Comparison of ENCODE assay signal across 8 cellular contexts in genomic region chr15:44726136-44726535, GRCh38. TPM values are rescaled to one million over a fixed set of nuclear protein-coding genes. Genes with fewer than 3 reads are reported as not detected.
DNase-seq lines count a peak whose midpoint lies in the region; ATAC-seq and TF ChIP-seq lines count a peak whose summit lies in the region.

No MANE protein-coding gene starts in this region.

- peak overlapping the region; percentile 98 to 99 for H3K27ac ChIP-seq in liver (ENCODE audit: low read depth in 1 of 2, low read length in 2 of 2)
- peak overlapping the region in 1 of 2 donors; percentile 23 for H3K27ac ChIP-seq in aorta (ENCODE audit: low read depth in 1 of 2, low read length in 2 of 2)

- no peaks in the 10 kb centered on the region for H3K9me3 ChIP-seq in liver (ENCODE audit: control insufficient read depth in 4 of 4, low read length in 3 of 4)
- H3K9me3 ChIP-seq in aorta (ENCODE audit: control insufficient read depth, low read length) = no peaks in the 10 kb centered on the region

- CTCF ChIA-PET in activated naive CD4-positive, alpha-beta T cell treated with anti-CD3 and anti-CD28 coated beads, Interleukin-2, amount 10 ng/mL, durations not matched to agents 7 days and 5 days (lab: Charles Lee) = interaction anchor here (0.8 to 16.0 kb wide), 4 partner anchors 10 to 62 kb away, joined by 3 to 282 read pairs (median 61); partner anchors contain the start of genes B2M, PATL2, SPG11 and TRIM69

- ATAC-seq in aorta (ENCODE audit: low FRiP score) = no peak

- H3K36me3 Mint-ChIP-seq in activated naive CD4-positive, alpha-beta T cell treated with anti-CD3 and anti-CD28 coated beads, Interleukin-2, amount 10 ng/mL, durations not matched to agents 7 days and 5 days = peaks cover 9% of the 10 kb centered on the region
- H3K36me3 Mint-ChIP-seq in activated naive CD8-positive, alpha-beta T cell treated with anti-CD3 and anti-CD28 coated beads for 36 hours = peaks cover 43% of the 10 kb centered on the region
- H3K36me3 Mint-ChIP-seq in type B pancreatic cell = peaks cover under 1% of the 10 kb centered on the region

- no peak for TF ChIP-seq RAD21 in liver (IDR thresholded peaks at IDR 0.05)

- no peaks in the 10 kb centered on the region for H3K27me3 Mint-ChIP-seq in activated naive CD4-positive, alpha-beta T cell treated with anti-CD3 and anti-CD28 coated beads, Interleukin-2, amount 10 ng/mL, durations not matched to agents 7 days and 5 days
- H3K27me3 Mint-ChIP-seq in activated naive CD8-positive, alpha-beta T cell treated with anti-CD3 and anti-CD28 coated beads for 36 hours = no peaks in the 10 kb centered on the region
- no peaks in the 10 kb centered on the region for H3K27me3 Mint-ChIP-seq in type B pancreatic cell

- TF ChIP-seq CTCF in liver (IDR thresholded peaks at IDR 0.05; ENCODE audit: low read depth, low read length, missing input control) (no peak), type B pancreatic cell (conservative IDR thresholded peaks at IDR 0.05) (no peak)

- H3K4me1 ChIP-seq in liver (ENCODE audit: control insufficient read depth in 4 of 4, insufficient read depth in 4 of 4, low read length in 3 of 4) (peaks cover 0 to 7% (median under 1%) of the 10 kb centered on the region in 4 donors), aorta (ENCODE audit: control insufficient read depth in 1 of 2, insufficient read depth in 2 of 2, low read length in 2 of 2) (peaks cover 0 to 1% of the 10 kb centered on the region in 2 donors)

- no peaks in the 10 kb centered on the region for H3K9me3 Mint-ChIP-seq in activated naive CD4-positive, alpha-beta T cell treated with anti-CD3 and anti-CD28 coated beads, Interleukin-2, amount 10 ng/mL, durations not matched to agents 7 days and 5 days
- H3K9me3 Mint-ChIP-seq in activated naive CD8-positive, alpha-beta T cell treated with anti-CD3 and anti-CD28 coated beads for 36 hours = no peaks in the 10 kb centered on the region
- no peaks in the 10 kb centered on the region for H3K9me3 Mint-ChIP-seq in type B pancreatic cell

- H3K27me3 ChIP-seq in liver (ENCODE audit: control insufficient read depth in 4 of 4, insufficient read depth in 4 of 4, low read length in 3 of 4) (no peaks in the 10 kb centered on the region), aorta (ENCODE audit: control insufficient read depth in 1 of 2, insufficient read depth in 2 of 2, low read length in 1 of 2) (no peaks in the 10 kb centered on the region)

- peak overlapping the region; percentile 93 for H3K4me3 Mint-ChIP-seq in activated naive CD4-positive, alpha-beta T cell treated with anti-CD3 and anti-CD28 coated beads, Interleukin-2, amount 10 ng/mL, durations not matched to agents 7 days and 5 days
- peak overlapping the region; percentile 94 for H3K4me3 Mint-ChIP-seq in activated naive CD8-positive, alpha-beta T cell treated with anti-CD3 and anti-CD28 coated beads for 36 hours
- no peak overlapping the region for H3K4me3 Mint-ChIP-seq in type B pancreatic cell

- H3K27ac Mint-ChIP-seq in activated naive CD4-positive, alpha-beta T cell treated with anti-CD3 and anti-CD28 coated beads, Interleukin-2, amount 10 ng/mL, durations not matched to agents 7 days and 5 days = peak overlapping the region; percentile 99
- peak overlapping the region; percentile 100 for H3K27ac Mint-ChIP-seq in activated naive CD8-positive, alpha-beta T cell treated with anti-CD3 and anti-CD28 coated beads for 36 hours
- H3K27ac Mint-ChIP-seq in type B pancreatic cell = peak overlapping the region; percentile 65

- H3K4me3 ChIP-seq in liver (ENCODE audit: low read depth in 1 of 3, low read length in 3 of 3) (no peak overlapping the region), aorta (ENCODE audit: low read length in 2 of 2) (no peak overlapping the region)

- H3K9ac ChIP-seq in liver (ENCODE audit: low read depth in 1 of 2, low read length in 2 of 2) = peak overlapping the region in 1 of 2 donors; percentile 21

- H3K4me1 Mint-ChIP-seq in activated naive CD4-positive, alpha-beta T cell treated with anti-CD3 and anti-CD28 coated beads, Interleukin-2, amount 10 ng/mL, durations not matched to agents 7 days and 5 days = peaks cover 78% of the 10 kb centered on the region
- H3K4me1 Mint-ChIP-seq in activated naive CD8-positive, alpha-beta T cell treated with anti-CD3 and anti-CD28 coated beads for 36 hours = peaks cover 59% of the 10 kb centered on the region
- H3K4me1 Mint-ChIP-seq in type B pancreatic cell (ENCODE audit: unreplicated experiment) = no peaks in the 10 kb centered on the region

- intact Hi-C loops in aorta (cut with DNase I) = loop anchor here (5.0 kb wide), 2 partner anchors 189 to 439 kb away; partner anchors contain the start of genes EIF3J (in 1 of the 2) and GOLM2 (in 1 of the 2)

- H3K36me3 ChIP-seq in liver (ENCODE audit: control insufficient read depth in 4 of 4, insufficient read depth in 3 of 4, low read depth in 1 of 4, low read length in 3 of 4) (no peaks in the 10 kb centered on the region), aorta (ENCODE audit: control insufficient read depth in 1 of 2, insufficient read depth in 2 of 2, low read length in 1 of 2) (no peaks in the 10 kb centered on the region)

- DNase-seq in activated naive CD4-positive, alpha-beta T cell treated with anti-CD3 and anti-CD28 coated beads, Interleukin-2, amount 10 ng/mL, durations not matched to agents 7 days and 5 days = peak; percentile 49
- DNase-seq in activated naive CD4-positive, alpha-beta T cell treated with Interleukin-2 at 50 U/mL for 16 hours = no peak
- no peak for DNase-seq in activated naive CD8-positive, alpha-beta T cell treated with anti-CD3 and anti-CD28 coated beads for 36 hours
- DNase-seq in type B pancreatic cell (ENCODE audit: extremely low spot score, unreplicated experiment) (no peak), NCI-H2171 (lab: John Stamatoyannopoulos, UW) (no peak), aorta (no peak), OCI-M2 (lab: John Stamatoyannopoulos, UW; ENCODE audit: unreplicated experiment) (no peak)

- 74% methylated on average over 7 of the region's 7 CpGs for WGBS in liver
- WGBS in aorta, 2 donors = 83 to 86% methylated on average over 7 of the region's 7 CpGs

TF ChIP-seq in liver, 16 proteins besides CTCF, POLR2A, EP300 and RAD21 (continues in another document):
- TF ChIP-seq YY1 (IDR thresholded peaks at IDR 0.05) (no peak), RXRA (IDR thresholded peaks at IDR 0.05) (no peak), FOXA2 (IDR thresholded peaks at IDR 0.05) (no peak), MAX (IDR thresholded peaks at IDR 0.05) (no peak), EGR1 (IDR thresholded peaks at IDR 0.05; ENCODE audit: low read depth in 2 of 2) (no peak), HNF4G (IDR thresholded peaks at IDR 0.05) (no peak)
- TF ChIP-seq, protein P1, sequence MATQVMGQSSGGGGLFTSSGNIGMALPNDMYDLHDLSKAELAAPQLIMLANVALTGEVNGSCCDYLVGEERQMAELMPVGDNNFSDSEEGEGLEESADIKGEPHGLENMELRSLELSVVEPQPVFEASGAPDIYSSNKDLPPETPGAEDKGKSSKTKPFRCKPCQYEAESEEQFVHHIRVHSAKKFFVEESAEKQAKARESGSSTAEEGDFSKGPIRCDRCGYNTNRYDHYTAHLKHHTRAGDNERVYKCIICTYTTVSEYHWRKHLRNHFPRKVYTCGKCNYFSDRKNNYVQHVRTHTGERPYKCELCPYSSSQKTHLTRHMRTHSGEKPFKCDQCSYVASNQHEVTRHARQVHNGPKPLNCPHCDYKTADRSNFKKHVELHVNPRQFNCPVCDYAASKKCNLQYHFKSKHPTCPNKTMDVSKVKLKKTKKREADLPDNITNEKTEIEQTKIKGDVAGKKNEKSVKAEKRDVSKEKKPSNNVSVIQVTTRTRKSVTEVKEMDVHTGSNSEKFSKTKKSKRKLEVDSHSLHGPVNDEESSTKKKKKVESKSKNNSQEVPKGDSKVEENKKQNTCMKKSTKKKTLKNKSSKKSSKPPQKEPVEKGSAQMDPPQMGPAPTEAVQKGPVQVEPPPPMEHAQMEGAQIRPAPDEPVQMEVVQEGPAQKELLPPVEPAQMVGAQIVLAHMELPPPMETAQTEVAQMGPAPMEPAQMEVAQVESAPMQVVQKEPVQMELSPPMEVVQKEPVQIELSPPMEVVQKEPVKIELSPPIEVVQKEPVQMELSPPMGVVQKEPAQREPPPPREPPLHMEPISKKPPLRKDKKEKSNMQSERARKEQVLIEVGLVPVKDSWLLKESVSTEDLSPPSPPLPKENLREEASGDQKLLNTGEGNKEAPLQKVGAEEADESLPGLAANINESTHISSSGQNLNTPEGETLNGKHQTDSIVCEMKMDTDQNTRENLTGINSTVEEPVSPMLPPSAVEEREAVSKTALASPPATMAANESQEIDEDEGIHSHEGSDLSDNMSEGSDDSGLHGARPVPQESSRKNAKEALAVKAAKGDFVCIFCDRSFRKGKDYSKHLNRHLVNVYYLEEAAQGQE (IDR thresholded peaks at IDR 0.05) = no peak

RNA-seq across cellular contexts. Expression of gene TRIM69, which starts 10.2 kb away (rescaled TPM):
- total RNA-seq in activated naive CD8-positive, alpha-beta T cell treated with anti-CD3 and anti-CD28 coated beads for 36 hours = 10 to 100 TPM; 70.6 to 71.0 TPM
- total RNA-seq in liver (1 to 10 TPM; 4.9 to 5.7 TPM), type B pancreatic cell (ENCODE audit: low replicate concordance) (24.9 and 30.9 TPM in 2 replicates), aorta (10 to 100 TPM; 16.3 to 28.6 TPM)
- polyA plus RNA-seq in liver (10 to 100 TPM in 1 of 2 donors, 1 to 10 TPM in 1; 3.6 to 10.0 TPM), aorta (10 to 100 TPM; 15.0 to 15.2 TPM)

RNA-seq across cellular contexts. Expression of gene B2M, which starts 14.8 kb away (rescaled TPM):
- 1,000 to 10,000 TPM; 3,772 to 3,785 TPM for total RNA-seq in activated naive CD8-positive, alpha-beta T cell treated with anti-CD3 and anti-CD28 coated beads for 36 hours
- total RNA-seq in liver = 1,000 to 10,000 TPM; 1,388 to 2,879 TPM
- 1,000 to 10,000 TPM; 3,021 to 3,787 TPM for polyA plus RNA-seq in liver
- total RNA-seq in type B pancreatic cell (ENCODE audit: low replicate concordance) = 400 and 519 TPM in 2 replicates
- total RNA-seq in aorta = 1,000 to 10,000 TPM; 2,130 to 2,403 TPM
- 1,000 to 10,000 TPM; 3,644 to 4,026 TPM for polyA plus RNA-seq in aorta

RNA-seq across cellular contexts. Expression of gene PATL2, which starts 15.0 kb away (rescaled TPM):
- total RNA-seq in activated naive CD8-positive, alpha-beta T cell treated with anti-CD3 and anti-CD28 coated beads for 36 hours = 1 to 10 TPM; 7.0 to 8.6 TPM
- 1 to 10 TPM in 1 of 2 donors, under 1 TPM in 1; 0.65 to 1.0 TPM for total RNA-seq in liver
- under 1 TPM; 0.32 to 0.68 TPM for polyA plus RNA-seq in liver
- 1.0 and 1.2 TPM in 2 replicates for total RNA-seq in type B pancreatic cell (ENCODE audit: low replicate concordance)
- 1 to 10 TPM; 1.3 to 2.2 TPM for total RNA-seq in aorta
- polyA plus RNA-seq in aorta = under 1 TPM in 1 of 2 donors, not detected in 1; 0.23 TPM
